15 cellular contexts compared by ENCODE assay signal in the genomic region with DNA sequence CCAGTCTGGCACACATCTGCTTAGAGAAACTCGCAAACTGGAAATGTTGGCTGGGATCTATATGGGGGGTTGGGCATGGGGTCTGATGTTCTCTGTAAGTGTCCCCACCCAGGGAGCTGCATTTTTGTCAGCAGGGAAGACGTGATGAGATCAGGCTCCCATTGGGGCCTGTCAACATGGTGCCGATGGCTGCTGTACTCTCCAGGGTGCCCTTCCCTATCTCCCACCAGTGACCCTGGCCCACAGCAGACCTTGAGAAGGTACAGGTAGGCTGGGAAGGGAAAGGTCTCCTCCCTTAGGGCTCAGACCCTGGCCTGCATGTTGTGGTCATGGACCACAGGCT.
DNase-seq lines count a peak whose midpoint lies in the region; ATAC-seq and TF ChIP-seq lines count a peak whose summit lies in the region.
"Had no signal": no experiment of that assay in that cellular context is flagged by ENCODE, and none has a peak within 500 bp of the region (broad histone marks: within the 10 kb centered on the region; RNA-seq: fewer than 3 reads in every experiment).

No MANE protein-coding gene starts in this region.

- TF ChIP-seq EP300 in ovary (IDR thresholded peaks at IDR 0.05): no peak

- TF ChIP-seq CTCF in AG04450 (IDR thresholded peaks at IDR 0.05; ENCODE audit: low read depth, low read length) (no peak), WERI-Rb-1 (IDR thresholded peaks at IDR 0.05; ENCODE audit: low read depth, low read length) (no peak), hepatocyte (IDR thresholded peaks at IDR 0.05; ENCODE audit: poor library complexity) (no peak), ovary (IDR thresholded peaks at IDR 0.05) (no peak)

- H3K9me3 ChIP-seq in AG04450 (ENCODE audit: control insufficient read depth, insufficient read depth, low read length) (no peaks in the 10 kb centered on the region; the same call in 1 of the 2 replicates), WERI-Rb-1 (ENCODE audit: severe bottlenecking) (no peaks in the 10 kb centered on the region), hepatocyte (ENCODE audit: low read depth) (no peaks in the 10 kb centered on the region), ovary (no peaks in the 10 kb centered on the region)
- H3K9me3 ChIP-seq: breast epithelium, thyroid gland had no signal

- 80% methylated on average over 3 of the region's 3 CpGs for WGBS in hepatocyte (ENCODE audit: low lambda C conversion rate, missing lambda C conversion rate)
- WGBS in ovary, 3 donors: 78 to 91% (median 83%) methylated on average over 3 of the region's 3 CpGs

- DNase-seq in AG04450 (ENCODE audit: low read depth, low spot score): no peak
- DNase-seq in WERI-Rb-1: peak; percentile 7
- no peak for DNase-seq in hepatocyte (ENCODE audit: low spot score)
- no peak for DNase-seq in NCI-H187 (lab: John Stamatoyannopoulos, UW)
- DNase-seq in ovary: no peak
- DNase-seq in NCI-H345 treated with DMSO at 0.1 percent for 48 hours (lab: John Stamatoyannopoulos, UW; ENCODE audit: unreplicated experiment): no peak
- DNase-seq: activated naive CD8-positive, alpha-beta T cell treated with anti-CD3 and anti-CD28 coated beads, Interleukin-2, amount 10 ng/mL, durations not matched to agents 7 days and 5 days; H7; immature natural killer cell; natural killer cell; NCI-H1694; thyroid gland had no signal

- no peak overlapping the region for H2AFZ ChIP-seq in hepatocyte

- peak overlapping the region; percentile 10 for H3K4me2 ChIP-seq in hepatocyte

- ATAC-seq in HG02759 (IDR thresholded peaks at IDR 0.05; ENCODE audit: unreplicated experiment): no peak
- ATAC-seq: natural killer cell had no signal

- CTCF ChIA-PET in AG04450 (lab: Charles Lee): interaction anchor here (0.6 to 1.7 kb wide), 4 partner anchors 21 to 123 kb away, joined by 3 to 7 read pairs (median 4); no protein-coding TSS in a partner anchor

- no peaks in the 10 kb centered on the region for H4K20me1 ChIP-seq in hepatocyte (ENCODE audit: insufficient read depth, poor library complexity, severe bottlenecking)

- H3K27me3 ChIP-seq in AG04450 (ENCODE audit: control insufficient read depth, insufficient read depth, low read length): no peaks in the 10 kb centered on the region
- H3K27me3 ChIP-seq in WERI-Rb-1 (ENCODE audit: insufficient read depth, low read depth, severe bottlenecking): no peaks in the 10 kb centered on the region
- H3K27me3 ChIP-seq in hepatocyte: no peaks in the 10 kb centered on the region
- no peaks in the 10 kb centered on the region for H3K27me3 ChIP-seq in rectal smooth muscle tissue (ENCODE audit: control insufficient read depth, insufficient read depth, low read length)
- no peaks in the 10 kb centered on the region for H3K27me3 ChIP-seq in ovary
- H3K27me3 ChIP-seq: breast epithelium, thyroid gland had no signal

- POLR2A ChIA-PET in AG04450 (lab: Yijun Ruan, JAX): interaction anchor here (0.9 to 4.5 kb wide), 13 partner anchors 15 to 176 kb away, joined by 3 to 55 read pairs (median 6); no protein-coding TSS in a partner anchor

- H3K36me3 ChIP-seq in WERI-Rb-1 (no peaks in the 10 kb centered on the region), hepatocyte (replicated peaks; ENCODE audit: insufficient read depth, low read depth) (no peaks in the 10 kb centered on the region), rectal smooth muscle tissue (ENCODE audit: control insufficient read depth, insufficient read depth, low read length) (no peaks in the 10 kb centered on the region), ovary (no peaks in the 10 kb centered on the region)
- H3K36me3 ChIP-seq: breast epithelium, thyroid gland had no signal

- H3K27ac ChIP-seq in AG04450 (ENCODE audit: low read depth, low read length) (peak overlapping the region; percentile 98), WERI-Rb-1 (no peak overlapping the region; the same call in 1 of the 2 replicates), hepatocyte (peak overlapping the region; percentile 21), rectal smooth muscle tissue (ENCODE audit: low read depth, low read length) (peak overlapping the region; percentile 15), ovary (no peak overlapping the region)
- H3K27ac ChIP-seq: breast epithelium, thyroid gland had no signal

- H3K9ac ChIP-seq in rectal smooth muscle tissue (ENCODE audit: low read length): no peak overlapping the region

- H3K79me2 ChIP-seq in hepatocyte: no peaks in the 10 kb centered on the region

- H3K4me1 ChIP-seq in hepatocyte (ENCODE audit: insufficient read depth): peaks cover 19% of the 10 kb centered on the region
- peaks cover 24% of the 10 kb centered on the region for H3K4me1 ChIP-seq in rectal smooth muscle tissue (ENCODE audit: control insufficient read depth, insufficient read depth, low read length)
- H3K4me1 ChIP-seq in ovary (ENCODE audit: insufficient read depth): peaks cover 3% of the 10 kb centered on the region
- H3K4me1 ChIP-seq: breast epithelium, thyroid gland had no signal

- intact Hi-C loops in ovary (cut with DNase I): no loop called here

- no peak overlapping the region for H3K4me3 ChIP-seq in AG04450 (ENCODE audit: low read depth, low read length)
- no peak overlapping the region for H3K4me3 ChIP-seq in WERI-Rb-1 (ENCODE audit: low read depth, low read length)
- no peak overlapping the region for H3K4me3 ChIP-seq in hepatocyte
- H3K4me3 ChIP-seq in rectal smooth muscle tissue (ENCODE audit: low read length): no peak overlapping the region
- no peak overlapping the region for H3K4me3 ChIP-seq in ovary
- H3K4me3 ChIP-seq: breast epithelium, thyroid gland had no signal

- no peak for TF ChIP-seq POLR2A in ovary (IDR thresholded peaks at IDR 0.05)

- no peaks in the 10 kb centered on the region for H3K9me2 ChIP-seq in hepatocyte (replicated peaks; ENCODE audit: insufficient read depth)

Comparison
In these comparisons a context has a peak if more than half of its experiments do, and no peak if none do; other contexts are left out.
1. H3K27ac ChIP-seq: peak in AG04450 (single experiment), hepatocyte (single experiment) and rectal smooth muscle tissue (single experiment); none in WERI-Rb-1 (single experiment) and ovary (0 of 2).